Comparison of ENCODE assay signal across 18 cellular contexts in genomic region chr2:50476174-50476573, GRCh38.
DNase-seq lines count a peak whose midpoint lies in the region; ATAC-seq and TF ChIP-seq lines count a peak whose summit lies in the region.
"Had no signal": no experiment of that assay in that cellular context is flagged by ENCODE, and none has a peak within 500 bp of the region (broad histone marks: within the 10 kb centered on the region; RNA-seq: fewer than 3 reads in every experiment).

No MANE protein-coding gene starts in this region.

- POLR2A ChIA-PET in AG04450 (lab: Yijun Ruan, JAX), result no interaction called here

- H3K4me3 ChIP-seq in AG04450 (ENCODE audit: low read depth, low read length), result no peak overlapping the region
- H3K4me3 ChIP-seq: tibial nerve had no signal

- intact Hi-C loops in cardiac septum (cut with DNase I), result no loop called here

- no peaks in the 10 kb centered on the region for H3K4me1 Mint-ChIP-seq in glutamatergic neuron (ENCODE audit: low read depth, unreplicated experiment)
- H3K4me1 Mint-ChIP-seq in activated T-cell treated with anti-CD3 and anti-CD28 coated beads, Interleukin-2, amount 50 U/mL, for 4 hours (ENCODE audit: low read depth), result no peaks in the 10 kb centered on the region
- H3K4me1 Mint-ChIP-seq: activated CD4-positive, alpha-beta T cell treated with anti-CD3 and anti-CD28 coated beads, Interleukin-2, amount 10 ng/mL, durations not matched to agents 7 days and 5 days had no signal

- in situ Hi-C loops in GM13977 (cut with MboI; ENCODE audit: low pct_unique_long_range_greater_than_20kb, low sequenced_read_pairs, unreplicated experiment), result no loop called here

- H3K27me3 Mint-ChIP-seq in glutamatergic neuron (ENCODE audit: unreplicated experiment), result peaks cover 2% of the 10 kb centered on the region
- H3K27me3 Mint-ChIP-seq in activated T-cell treated with anti-CD3 and anti-CD28 coated beads, Interleukin-2, amount 50 U/mL, for 4 hours (ENCODE audit: low read depth), result peaks cover 2% of the 10 kb centered on the region
- H3K27me3 Mint-ChIP-seq: activated CD4-positive, alpha-beta T cell treated with anti-CD3 and anti-CD28 coated beads, Interleukin-2, amount 10 ng/mL, durations not matched to agents 7 days and 5 days had no signal

- no peaks in the 10 kb centered on the region for H3K9me3 ChIP-seq in AG04450 (ENCODE audit: control insufficient read depth, insufficient read depth, low read length)
- H3K9me3 ChIP-seq: tibial nerve had no signal

- TF ChIP-seq CTCF in AG04450 (IDR thresholded peaks at IDR 0.05; ENCODE audit: low read depth, low read length), result peak; percentile 11; the same call in 1 of the 2 replicates
- TF ChIP-seq CTCF in GM13977 (IDR thresholded peaks at IDR 0.05; ENCODE audit: extremely low read depth, insufficient read depth, missing control alignments), result peak; percentile 5
- peak; percentile 44 for TF ChIP-seq CTCF in glutamatergic neuron (IDR thresholded peaks at IDR 0.05; ENCODE audit: partially characterized antibody, unreplicated experiment)

- H3K27me3 ChIP-seq in AG04450 (ENCODE audit: control insufficient read depth, insufficient read depth, low read length), result no peaks in the 10 kb centered on the region
- H3K27me3 ChIP-seq: tibial nerve had no signal

- H3K36me3 Mint-ChIP-seq in glutamatergic neuron (ENCODE audit: unreplicated experiment), result no peaks in the 10 kb centered on the region
- no peaks in the 10 kb centered on the region for H3K36me3 Mint-ChIP-seq in activated T-cell treated with anti-CD3 and anti-CD28 coated beads, Interleukin-2, amount 50 U/mL, for 4 hours (ENCODE audit: insufficient read depth)

- DNase-seq in AG04450 (ENCODE audit: low read depth, low spot score) (no peak), GM13977 (ENCODE audit: low spot score) (no peak), OCI-M1 (lab: John Stamatoyannopoulos, UW) (peak; percentile 28), glutamatergic neuron (no peak), hepatic stellate cell (ENCODE audit: low spot score) (no peak), cardiac septum (ENCODE audit: low spot score) (no peak), 8988T (no peak)
- DNase-seq in activated T-cell treated with anti-CD3 and anti-CD28 coated beads, Interleukin-2, amount 50 U/mL, for 4 hours, result no peak
- DNase-seq: activated CD4-positive, alpha-beta T cell treated with anti-CD3 and anti-CD28 coated beads, Interleukin-2, amount 10 ng/mL, durations not matched to agents 7 days and 5 days; activated T-cell treated with anti-CD3 and anti-CD28 coated beads, Interleukin-2, amount 50 U/mL, for 72 hours; cerebellar nuclear complex; DMS79 treated with DMSO at 0.1 percent for 48 hours; Karpas-422; NCI-H187; nucleus accumbens; SIG-M5; T1000 had no signal

- CTCF ChIA-PET in AG04450 (lab: Charles Lee), result interaction anchor here (7.8 kb wide), 1 partner anchor 16 kb away, joined by 49 read pairs; no protein-coding TSS in a partner anchor

- no peak overlapping the region for H3K27ac ChIP-seq in AG04450 (ENCODE audit: low read depth, low read length)
- H3K27ac ChIP-seq: tibial nerve had no signal

- H3K27ac Mint-ChIP-seq in glutamatergic neuron (ENCODE audit: unreplicated experiment), result no peak overlapping the region
- H3K27ac Mint-ChIP-seq: activated CD4-positive, alpha-beta T cell treated with anti-CD3 and anti-CD28 coated beads, Interleukin-2, amount 10 ng/mL, durations not matched to agents 7 days and 5 days; activated T-cell treated with anti-CD3 and anti-CD28 coated beads, Interleukin-2, amount 50 U/mL, for 72 hours had no signal

- H3K9me3 Mint-ChIP-seq in glutamatergic neuron (ENCODE audit: unreplicated experiment), result no peaks in the 10 kb centered on the region
- H3K9me3 Mint-ChIP-seq in activated T-cell treated with anti-CD3 and anti-CD28 coated beads, Interleukin-2, amount 50 U/mL, for 4 hours, result no peaks in the 10 kb centered on the region
- H3K9me3 Mint-ChIP-seq: activated CD4-positive, alpha-beta T cell treated with anti-CD3 and anti-CD28 coated beads, Interleukin-2, amount 10 ng/mL, durations not matched to agents 7 days and 5 days; activated T-cell treated with anti-CD3 and anti-CD28 coated beads, Interleukin-2, amount 50 U/mL, for 72 hours had no signal

- no peak overlapping the region for H3K4me3 Mint-ChIP-seq in glutamatergic neuron (ENCODE audit: unreplicated experiment)
- H3K4me3 Mint-ChIP-seq in activated T-cell treated with anti-CD3 and anti-CD28 coated beads, Interleukin-2, amount 50 U/mL, for 4 hours, result no peak overlapping the region
- H3K4me3 Mint-ChIP-seq: activated CD4-positive, alpha-beta T cell treated with anti-CD3 and anti-CD28 coated beads, Interleukin-2, amount 10 ng/mL, durations not matched to agents 7 days and 5 days; activated T-cell treated with anti-CD3 and anti-CD28 coated beads, Interleukin-2, amount 50 U/mL, for 72 hours had no signal

- ATAC-seq in activated T-cell treated with anti-CD3 and anti-CD28 coated beads, Interleukin-2, amount 50 U/mL, for 4 hours, result no peak
- ATAC-seq: activated T-cell treated with anti-CD3 and anti-CD28 coated beads, Interleukin-2, amount 50 U/mL, for 72 hours had no signal
